In the genomic region with DNA sequence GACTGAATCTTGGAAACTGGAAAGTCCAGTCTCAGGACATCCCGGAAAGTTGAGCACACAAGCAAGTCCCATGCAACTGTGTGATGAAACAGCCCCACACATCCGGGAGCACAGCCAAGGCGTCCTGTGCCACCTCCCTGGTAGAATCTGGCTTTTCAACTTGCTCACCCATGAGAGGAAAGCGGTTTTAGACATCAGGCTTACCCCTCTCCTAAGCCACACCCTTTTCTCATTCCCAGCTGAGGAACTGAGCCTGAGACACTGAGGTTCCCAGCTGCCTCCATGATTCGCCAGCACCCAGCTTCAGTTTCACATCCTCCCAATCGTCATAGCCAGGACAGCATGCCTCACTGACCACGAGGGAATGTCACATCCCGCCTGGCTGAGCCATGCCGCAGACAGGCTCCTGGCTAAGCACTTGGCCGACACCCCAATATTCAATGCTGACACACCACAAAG, we compare ENCODE assay signal across 10 cellular contexts.
A peak's percentile ranks its signal among the peaks of the same experiment; 100 is the strongest.
DNase-seq lines count a peak whose midpoint lies in the region; ATAC-seq, FAIRE-seq and TF ChIP-seq lines count a peak whose summit lies in the region.
"Had no signal": no experiment of that assay in that cellular context is flagged by ENCODE, and none has a peak within 500 bp of the region (broad histone marks: within the 10 kb centered on the region; RNA-seq: fewer than 3 reads in every experiment).

No MANE protein-coding gene starts in this region.

- H3K9me3 ChIP-seq in testis, result no peaks in the 10 kb centered on the region

- intact Hi-C loops in testis (cut with DNase I; ENCODE audit: low total_unique reads), result no loop called here

- no peaks in the 10 kb centered on the region for H3K27me3 ChIP-seq in testis

- no peak for FAIRE-seq in HTR-8/SVneo (lab: Jason Lieb, UNC)

- no peaks in the 10 kb centered on the region for H3K36me3 ChIP-seq in testis (ENCODE audit: low read depth, missing control alignments)

- H3K27ac ChIP-seq in testis, result no peak overlapping the region

- TF ChIP-seq POLR2A in testis (IDR thresholded peaks at IDR 0.05), result no peak

- H3K4me3 ChIP-seq in testis, result no peak overlapping the region

- H3K4me1 ChIP-seq in testis, result peaks cover 7% of the 10 kb centered on the region

- no peak for TF ChIP-seq CTCF in testis (IDR thresholded peaks at IDR 0.05)

- ATAC-seq in HG02981 (IDR thresholded peaks at IDR 0.05; ENCODE audit: unreplicated experiment), result no peak

- WGBS in testis, 2 donors, result 76 to 86% methylated on average over 10 of the region's 10 CpGs

- DNase-seq in HTR-8/SVneo (ENCODE audit: insufficient read length, low spot score) (peak; percentile 12), astrocyte of the hippocampus (ENCODE audit: low read depth, low spot score) (peak; percentile 92), iris pigment epithelial cell (ENCODE audit: low read depth) (peak; percentile 62), testis (peak; percentile 48), NCI-H1105 (lab: John Stamatoyannopoulos, UW) (no peak), NCI-H1436 (lab: John Stamatoyannopoulos, UW) (no peak)
- no peak for DNase-seq in activated CD4-positive, alpha-beta T cell treated with anti-CD3 and anti-CD28 coated beads for 4 hours
- DNase-seq: activated effector memory CD4-positive, alpha-beta T cell treated with anti-CD3 and anti-CD28 coated beads, Interleukin-2, amount 50 U/mL, for 16 hours; NCI-H774 had no signal

Comparison
In these comparisons a context has a peak if more than half of its experiments do, and no peak if none do; other contexts are left out.
1. DNase-seq: peak in HTR-8/SVneo (single experiment), astrocyte of the hippocampus (single experiment), iris pigment epithelial cell (single experiment) and testis (single experiment); none in NCI-H1105 (single experiment), NCI-H1436 (single experiment) and activated CD4-positive, alpha-beta T cell treated with anti-CD3 and anti-CD28 coated beads for 4 hours (0 of 2).